In the genomic region with DNA sequence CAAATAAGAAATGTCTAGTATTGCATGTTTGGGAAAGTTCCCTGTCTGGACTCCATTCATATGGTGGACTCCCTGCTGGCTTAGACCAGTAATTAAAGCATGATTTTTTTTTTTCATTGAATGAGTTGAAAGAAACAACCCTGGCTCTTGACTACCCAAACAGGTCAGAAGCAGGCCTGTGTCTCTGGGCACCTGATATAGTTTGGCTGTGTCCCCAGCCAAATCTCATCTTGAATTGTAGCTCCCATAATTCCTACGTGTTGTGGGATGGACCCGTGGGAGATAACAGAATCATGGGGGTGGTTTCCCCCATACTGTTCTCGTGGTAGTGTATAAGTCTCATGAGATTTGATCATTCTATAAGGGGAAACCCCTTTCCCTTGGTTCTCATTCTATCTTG, we compare ENCODE assay signal across 31 cellular contexts.
"Had no signal": no experiment of that assay in that cellular context is flagged by ENCODE, and none has a peak within 500 bp of the region (broad histone marks: within the 10 kb centered on the region; RNA-seq: fewer than 3 reads in every experiment).

No MANE protein-coding gene starts in this region.

- DNase-seq: activated CD4-positive, alpha-beta memory T cell treated with anti-CD3 and anti-CD28 coated beads for 36 hours; activated CD4-positive, alpha-beta T cell treated with anti-CD3 and anti-CD28 coated beads, Interleukin-2, amount 10 ng/mL, durations not matched to agents 24 days and 14 days; activated CD4-positive, CD25-positive, alpha-beta regulatory T cell treated with anti-CD3 and anti-CD28 coated beads, Interleukin-2, amount 50 U/mL, for 72 hours; activated CD8-positive, alpha-beta memory T cell treated with anti-CD3 and anti-CD28 coated beads, Interleukin-2, amount 50 U/mL, for 48 hours; activated gamma-delta T cell treated with Interleukin-2 at 50 U/mL for 16 hours; activated naive CD4-positive, alpha-beta T cell treated with anti-CD3 and anti-CD28 coated beads, Interleukin-2, amount 50 U/mL, for 16 hours; activated T-cell treated with anti-CD3 and anti-CD28 coated beads, Interleukin-2, amount 50 U/mL, for 24 hours; amniotic stem cell; brain microvascular endothelial cell; caudate nucleus; cortex of kidney; effector memory CD8-positive, alpha-beta T cell; erythroblast; hypothalamus; immature natural killer cell; kidney; lower lobe of right lung; mesenchymal stem cell; natural killer cell; occipital lobe; psoas muscle; stimulated activated CD4-positive, alpha-beta T cell treated with anti-CD3 and anti-CD28 coated beads, Interleukin-15, amount 100 ng/mL, for 24 hours; stimulated activated CD4-positive, alpha-beta T cell treated with anti-CD3 and anti-CD28 coated beads, Interleukin-2, amount 100 ng/mL, for 24 hours; stimulated activated naive B cell treated with anti-CD40 and anti-IgM and Interleukin-4, amounts not matched to agents 10 μg/mL and 1 μg/mL and 100 μg/mL, for 72 hours; stomach; T-helper 9 cell; thyroid gland; upper lobe of right lung had no signal

- H3K27ac ChIP-seq: brain microvascular endothelial cell, gastroesophageal sphincter, lower lobe of right lung, neural progenitor cell, parathyroid adenoma, psoas muscle, stomach, thyroid gland, upper lobe of right lung had no signal

- ATAC-seq: effector memory CD8-positive, alpha-beta T cell; gastroesophageal sphincter; lower lobe of right lung; natural killer cell; psoas muscle; stimulated activated naive B cell treated with anti-CD40 and anti-IgM and Interleukin-4, amounts not matched to agents 10 μg/mL and 1 μg/mL and 100 μg/mL, for 72 hours; upper lobe of right lung had no signal

- H3K36me3 ChIP-seq: brain microvascular endothelial cell, gastroesophageal sphincter, lower lobe of right lung, neural progenitor cell, stomach, thyroid gland, upper lobe of right lung had no signal

- H3K27me3 ChIP-seq: brain microvascular endothelial cell, gastroesophageal sphincter, neural progenitor cell, stomach, thyroid gland, upper lobe of right lung had no signal

- H3K9me3 ChIP-seq: gastroesophageal sphincter, lower lobe of right lung, psoas muscle, stomach, thyroid gland, upper lobe of right lung had no signal

- H3K4me1 ChIP-seq: gastroesophageal sphincter, lower lobe of right lung, neural progenitor cell, psoas muscle, stomach, upper lobe of right lung had no signal

- H3K4me3 ChIP-seq: gastroesophageal sphincter, lower lobe of right lung, neural progenitor cell, psoas muscle, stomach, thyroid gland, upper lobe of right lung had no signal

- H3K9ac ChIP-seq: neural progenitor cell, parathyroid adenoma had no signal

- H3K4me2 ChIP-seq: neural progenitor cell had no signal
